Comparison of ENCODE assay signal across 1 cellular context in genomic region chr5:53031695-53032096, GRCh38.
TF ChIP-seq lines count a peak whose summit lies in the region.

No MANE protein-coding gene starts in this region.

TF ChIP-seq in GM23338, 12 proteins besides CTCF, POLR2A, EP300 and RAD21:
- TF ChIP-seq ZNF462 (CRISPR knock-in tag; IDR thresholded peaks at IDR 0.05) (no peak), JUNB (IDR thresholded peaks at IDR 0.05; ENCODE audit: unreplicated experiment) (no peak), NANOG (IDR thresholded peaks at IDR 0.05; ENCODE audit: borderline replicate concordance) (no peak), ZNF331 (CRISPR knock-in tag; IDR thresholded peaks at IDR 0.05; ENCODE audit: low read depth) (no peak), EZH2phosphoT487 (IDR thresholded peaks at IDR 0.05; ENCODE audit: unreplicated experiment) (no peak), ZNF114 (CRISPR knock-in tag; IDR thresholded peaks at IDR 0.05) (no peak), REST (IDR thresholded peaks at IDR 0.05; ENCODE audit: unreplicated experiment) (no peak), POLR2AphosphoS5 (IDR thresholded peaks at IDR 0.05; ENCODE audit: low read depth) (no peak), EZH2 (IDR thresholded peaks at IDR 0.05; ENCODE audit: low read depth, unreplicated experiment) (no peak), STAT1 (IDR thresholded peaks at IDR 0.05; ENCODE audit: unreplicated experiment) (no peak), CREB1 (CRISPR knock-in tag; IDR thresholded peaks at IDR 0.05; ENCODE audit: low read depth) (no peak)
- TF ChIP-seq, protein P1, sequence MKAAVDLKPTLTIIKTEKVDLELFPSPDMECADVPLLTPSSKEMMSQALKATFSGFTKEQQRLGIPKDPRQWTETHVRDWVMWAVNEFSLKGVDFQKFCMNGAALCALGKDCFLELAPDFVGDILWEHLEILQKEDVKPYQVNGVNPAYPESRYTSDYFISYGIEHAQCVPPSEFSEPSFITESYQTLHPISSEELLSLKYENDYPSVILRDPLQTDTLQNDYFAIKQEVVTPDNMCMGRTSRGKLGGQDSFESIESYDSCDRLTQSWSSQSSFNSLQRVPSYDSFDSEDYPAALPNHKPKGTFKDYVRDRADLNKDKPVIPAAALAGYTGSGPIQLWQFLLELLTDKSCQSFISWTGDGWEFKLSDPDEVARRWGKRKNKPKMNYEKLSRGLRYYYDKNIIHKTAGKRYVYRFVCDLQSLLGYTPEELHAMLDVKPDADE (IDR thresholded peaks at IDR 0.05) = no peak
